ENCODE assay signal across 31 cellular contexts in the genomic region with DNA sequence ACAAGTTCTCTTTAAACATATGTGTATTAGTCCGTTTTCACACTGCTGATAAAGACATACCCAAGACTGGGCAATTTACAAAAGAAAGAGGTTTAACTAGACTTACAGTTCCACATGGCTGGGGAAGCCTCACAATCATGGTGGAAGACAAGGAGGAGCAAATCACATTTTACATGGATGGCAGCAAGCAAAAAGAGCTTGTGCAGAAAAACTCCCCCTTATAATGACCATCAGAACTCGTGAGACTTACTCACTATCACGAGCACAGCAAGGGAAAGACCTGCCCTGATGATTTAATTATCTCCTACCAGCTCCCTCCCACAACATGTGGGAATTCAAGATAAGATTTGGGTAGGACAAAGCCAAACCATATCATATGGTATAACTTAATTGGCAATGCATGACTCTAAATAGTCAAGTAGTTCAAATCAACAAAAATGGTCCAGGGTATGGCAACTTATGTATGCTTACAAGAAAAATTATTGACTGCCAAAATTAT.
"Had no signal": no experiment of that assay in that cellular context is flagged by ENCODE, and none has a peak within 500 bp of the region (broad histone marks: within the 10 kb centered on the region; RNA-seq: fewer than 3 reads in every experiment).

No MANE protein-coding gene starts in this region.

- ATAC-seq: activated CD8-positive, alpha-beta T cell treated with anti-CD3 and anti-CD28 coated beads for 36 hours; activated naive CD4-positive, alpha-beta T cell treated with anti-CD3 and anti-CD28 coated beads, Interleukin-2, amount 50 U/mL, for 72 hours; activated T-cell treated with anti-CD3 and anti-CD28 coated beads, Interleukin-2, amount 50 U/mL, for 4 hours; activated T-cell treated with anti-CD3 and anti-CD28 coated beads, Interleukin-2, amount 50 U/mL, for 72 hours; activated T-helper 17 cell treated with anti-CD3 and anti-CD28 coated beads, Interleukin-2, amount 50 U/mL, for 72 hours; body of pancreas had no signal

- DNase-seq: activated B cell treated with CpG ODN at 0.5 μM for 24 hours; activated CD4-positive, alpha-beta memory T cell treated with anti-CD3 and anti-CD28 coated beads for 36 hours; activated CD4-positive, alpha-beta T cell treated with anti-CD3 and anti-CD28 coated beads for 4 hours; activated CD4-positive, alpha-beta T cell treated with anti-CD3 and anti-CD28 coated beads, Interleukin-2, amount 10 ng/mL, durations not matched to agents 24 days and 14 days; activated CD4-positive, alpha-beta T cell treated with anti-CD3 and anti-CD28 coated beads, Interleukin-2, amount 50 U/mL, for 1 hour; activated CD4-positive, alpha-beta T cell treated with anti-CD3 and anti-CD28 coated beads, Interleukin-2, amount 50 U/mL, for 4 hours; activated CD4-positive, CD25-positive, alpha-beta regulatory T cell treated with anti-CD3 and anti-CD28 coated beads, Interleukin-2, amount 50 U/mL, for 72 hours; activated CD8-positive, alpha-beta memory T cell treated with anti-CD3 and anti-CD28 coated beads, Interleukin-2, amount 50 U/mL, for 4 hours; activated CD8-positive, alpha-beta T cell treated with anti-CD3 and anti-CD28 coated beads for 36 hours; activated effector memory CD4-positive, alpha-beta T cell treated with anti-CD3 and anti-CD28 coated beads, Interleukin-2, amount 50 U/mL, for 16 hours; activated gamma-delta T cell treated with Interleukin-2 at 50 U/mL for 16 hours; activated naive CD4-positive, alpha-beta T cell; activated naive CD4-positive, alpha-beta T cell treated with anti-CD3 and anti-CD28 coated beads for 36 hours; activated naive CD4-positive, alpha-beta T cell treated with anti-CD3 and anti-CD28 coated beads, Interleukin-2, amount 50 U/mL, for 16 hours; activated naive CD8-positive, alpha-beta T cell treated with anti-CD3 and anti-CD28 coated beads for 36 hours; activated T-cell treated with anti-CD3 and anti-CD28 coated beads for 4 hours; activated T-cell treated with anti-CD3 and anti-CD28 coated beads, Interleukin-2, amount 50 U/mL, for 1 hour; activated T-cell treated with anti-CD3 and anti-CD28 coated beads, Interleukin-2, amount 50 U/mL, for 4 hours; activated T-cell treated with anti-CD3 and anti-CD28 coated beads, Interleukin-2, amount 50 U/mL, for 72 hours; adrenal gland; amniotic stem cell; aorta; body of pancreas; brain microvascular endothelial cell; central memory CD4-positive, alpha-beta T cell; T-helper 1 cell; T-helper 2 cell; T-helper 9 cell had no signal

- FAIRE-seq: astrocyte had no signal
